ENCODE assay signal across 19 cellular contexts in the genomic region with DNA sequence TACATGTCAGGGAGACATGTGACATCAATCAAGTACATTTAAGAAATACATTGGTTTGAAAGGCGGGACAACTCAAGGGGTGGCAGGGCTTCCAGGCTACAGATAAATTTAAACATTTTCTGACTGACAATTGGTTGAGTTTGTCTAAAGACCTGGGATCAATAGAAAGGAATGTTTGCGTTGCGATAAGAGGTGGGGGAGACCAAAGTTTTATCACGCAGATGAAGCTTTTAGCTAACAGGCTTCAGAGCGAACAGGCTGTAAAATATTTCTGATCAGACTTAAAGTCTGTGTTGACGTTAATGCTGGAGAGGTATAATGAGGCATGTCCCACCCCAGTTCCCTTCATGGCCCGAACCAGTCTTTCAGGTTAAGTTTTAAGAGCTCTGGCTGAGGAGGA.
DNase-seq lines count a peak whose midpoint lies in the region; ATAC-seq, FAIRE-seq and TF ChIP-seq lines count a peak whose summit lies in the region.
"Had no signal": no experiment of that assay in that cellular context is flagged by ENCODE, and none has a peak within 500 bp of the region (broad histone marks: within the 10 kb centered on the region; RNA-seq: fewer than 3 reads in every experiment).

No MANE protein-coding gene starts in this region.

- intact Hi-C loops in HepG2 (cut with micrococcal nuclease; ENCODE audit: unreplicated experiment), result no loop called here
- intact Hi-C loops in right lobe of liver (cut with DNase I), result no loop called here
- intact Hi-C loops in K562 (cut with micrococcal nuclease), result no loop called here
- intact Hi-C loops in naive thymus-derived CD4-positive, alpha-beta T cell (cut with micrococcal nuclease), result no loop called here
- intact Hi-C loops in sciatic nerve (cut with DNase I), result no loop called here

- no peaks in the 10 kb centered on the region for H3K4me1 Mint-ChIP-seq in naive thymus-derived CD4-positive, alpha-beta T cell
- H3K4me1 Mint-ChIP-seq: CD4-positive, alpha-beta memory T cell had no signal

- no peak overlapping the region for H3K23ac ChIP-seq in mesenchymal stem cell (ENCODE audit: low read length in 2 of 2)
- H3K23ac ChIP-seq in neuronal stem cell (ENCODE audit: low read depth, low read length, poor library complexity), result no peak overlapping the region

- FAIRE-seq in HepG2 (lab: Jason Lieb, UNC), result peak; percentile 15
- FAIRE-seq in K562 (lab: Jason Lieb, UNC), result peak; percentile 82
- FAIRE-seq: G401.6, GM12892, GM18507, HTR-8/SVneo had no signal

- POLR2A ChIA-PET in HepG2 (lab: Yijun Ruan, JAX) (no interaction called here), K562 (lab: Yijun Ruan, JAX) (interaction anchor here (0.6 kb wide), 1 partner anchor 268 kb away, joined by 3 read pairs; no protein-coding TSS in a partner anchor)
- POLR2A ChIA-PET in naive thymus-derived CD4-positive, alpha-beta T cell (lab: Charles Lee), result no interaction called here

- no peak for TF ChIP-seq POLR2A in HepG2 (IDR thresholded peaks at IDR 0.05; ENCODE audit: insufficient read depth in 1 of 2, low read depth in 2 of 2, low read length in 2 of 2)
- TF ChIP-seq POLR2A in right lobe of liver (IDR thresholded peaks at IDR 0.05), result no peak
- TF ChIP-seq POLR2A in K562 (conservative IDR thresholded peaks at IDR 0.05), result no peak

- H3K36me3 Mint-ChIP-seq in naive thymus-derived CD4-positive, alpha-beta T cell, result no peaks in the 10 kb centered on the region
- H3K36me3 Mint-ChIP-seq: CD14-positive monocyte; CD4-positive, alpha-beta memory T cell had no signal

- H2AK5ac ChIP-seq in mesenchymal stem cell (ENCODE audit: low read length, severe bottlenecking) (peak overlapping the region; percentile 77), neuronal stem cell (ENCODE audit: low read depth, low read length) (no peak overlapping the region)

- TF ChIP-seq RAD21 in HepG2 (CRISPR knock-in tag; IDR thresholded peaks at IDR 0.05), result no peak
- TF ChIP-seq RAD21 in K562 (CRISPR knock-in tag; conservative IDR thresholded peaks at IDR 0.05 in 1 of 2, IDR thresholded peaks at IDR 0.05 in 1 of 2), result no peak

- no TSS peak for BruUV-seq in HepG2 (replicated peaks; lab: Mats Ljungman, UMichigan)
- no TSS peak for BruUV-seq in K562 (replicated peaks; lab: Mats Ljungman, UMichigan)

- H3K4me1 ChIP-seq in HepG2 (ENCODE audit: insufficient read depth, low read length) (peaks cover 11% of the 10 kb centered on the region), right lobe of liver (peaks cover 0 to 3% (median 0%) of the 10 kb centered on the region in 4 donors), K562 (replicated peaks in 1 of 2; ENCODE audit: control insufficient read depth in 2 of 2, insufficient read depth in 2 of 2, low read length in 2 of 2) (peaks cover 4 to 5% of the 10 kb centered on the region in 2 experiments; a peak in 2 of 5 replicates), mesenchymal stem cell (ENCODE audit: control insufficient read depth, insufficient read depth, low read depth, low read length) (no peaks in the 10 kb centered on the region), neuronal stem cell (ENCODE audit: control insufficient read depth in 2 of 2, insufficient read depth in 1 of 2, low read depth in 1 of 2, low read length in 2 of 2) (no peaks in the 10 kb centered on the region)
- H3K4me1 ChIP-seq in naive thymus-derived CD4-positive, alpha-beta T cell (ENCODE audit: control insufficient read depth in 2 of 2, insufficient read depth in 2 of 2, low read length in 2 of 2), result no peaks in the 10 kb centered on the region
- H3K4me1 ChIP-seq: BLaER1, HAP-1 had no signal

- no peak overlapping the region for H3K14ac ChIP-seq in mesenchymal stem cell (ENCODE audit: low read length in 2 of 2)
- H3K14ac ChIP-seq in neuronal stem cell (ENCODE audit: low read length), result no peak overlapping the region

- H2BK120ac ChIP-seq in mesenchymal stem cell (ENCODE audit: low read depth, low read length) (no peak overlapping the region), neuronal stem cell (ENCODE audit: low read depth, low read length) (no peak overlapping the region)

- H3K18ac ChIP-seq in mesenchymal stem cell (ENCODE audit: low read depth in 1 of 2, low read length in 2 of 2) (no peak overlapping the region), neuronal stem cell (ENCODE audit: low read length) (no peak overlapping the region)

- no peak overlapping the region for H3K9ac ChIP-seq in HepG2 (ENCODE audit: insufficient read depth, low read depth, low read length)
- H3K9ac ChIP-seq in K562 (ENCODE audit: insufficient read depth in 1 of 2, low read depth in 2 of 2, low read length in 2 of 2), result no peak overlapping the region
- no peak overlapping the region for H3K9ac ChIP-seq in mesenchymal stem cell (ENCODE audit: low read length)
- H3K9ac ChIP-seq in neuronal stem cell (ENCODE audit: low read depth, low read length, poor library complexity), result no peak overlapping the region
- H3K9ac ChIP-seq: BLaER1, GM23248 had no signal

- CTCF ChIA-PET in HepG2 (lab: Yijun Ruan, JAX; ENCODE audit: low intra/inter-chr PET ratio, low total read pairs), result no interaction called here
- CTCF ChIA-PET in K562 (lab: Yijun Ruan, JAX; ENCODE audit: low intra/inter-chr PET ratio), result no interaction called here
- CTCF ChIA-PET in naive thymus-derived CD4-positive, alpha-beta T cell (lab: Charles Lee), result interaction anchor here (0.5 kb wide), 1 partner anchor 385 kb away, joined by 4 read pairs; no protein-coding TSS in a partner anchor

- H3K27me3 ChIP-seq in HepG2 (ENCODE audit: control insufficient read depth in 1 of 2, insufficient read depth in 2 of 2, low read length in 2 of 2), result no peaks in the 10 kb centered on the region; a peak in 1 of 5 replicates
- H3K27me3 ChIP-seq in right lobe of liver, result no peaks in the 10 kb centered on the region
- H3K27me3 ChIP-seq in K562 (ENCODE audit: control insufficient read depth in 2 of 2, insufficient read depth in 2 of 2, low read length in 2 of 2), result no peaks in the 10 kb centered on the region
- H3K27me3 ChIP-seq in mesenchymal stem cell (ENCODE audit: control insufficient read depth in 1 of 2, insufficient read depth in 1 of 2, low read length in 2 of 2), result no peaks in the 10 kb centered on the region
- H3K27me3 ChIP-seq in neuronal stem cell (ENCODE audit: control insufficient read depth in 3 of 3, insufficient read depth in 3 of 3, low read depth in 1 of 3, low read length in 3 of 3), result peaks cover 0 to 2% (median 0%) of the 10 kb centered on the region in 3 experiments
- H3K27me3 ChIP-seq in naive thymus-derived CD4-positive, alpha-beta T cell (ENCODE audit: control insufficient read depth in 2 of 2, insufficient read depth in 2 of 2, low read length in 2 of 2), result no peaks in the 10 kb centered on the region
- H3K27me3 ChIP-seq: BLaER1 had no signal

- H2BK12ac ChIP-seq in mesenchymal stem cell (ENCODE audit: low read length in 2 of 2) (no peak overlapping the region), neuronal stem cell (ENCODE audit: low read length) (no peak overlapping the region)

- TF ChIP-seq CTCF in HepG2 (CRISPR knock-in tag; IDR thresholded peaks at IDR 0.05) (no peak), right lobe of liver (IDR thresholded peaks at IDR 0.05) (no peak), K562 (IDR thresholded peaks at IDR 0.05 in 2 of 3, conservative IDR thresholded peaks at IDR 0.05 in 1 of 3; ENCODE audit: insufficient read depth in 2 of 3, low read depth in 1 of 3, low read length in 3 of 3) (no peak)

- H2BK5ac ChIP-seq in mesenchymal stem cell (ENCODE audit: low read depth, low read length, poor library complexity, severe bottlenecking) (no peak overlapping the region), neuronal stem cell (ENCODE audit: low read length) (no peak overlapping the region)

- in situ Hi-C loops in HepG2 (cut with HindIII; ENCODE audit: extremely low pct_ligation_motif_present, low pct_unique_long_range_greater_than_20kb), result no loop called here
- in situ Hi-C loops in K562 (cut with MboI), result no loop called here

- peaks cover 0 to 20% (median 8%) of the 10 kb centered on the region in 5 donors for H3K27me3 Mint-ChIP-seq in naive thymus-derived CD4-positive, alpha-beta T cell

- no peak overlapping the region for H3K27ac Mint-ChIP-seq in naive thymus-derived CD4-positive, alpha-beta T cell
- H3K27ac Mint-ChIP-seq: CD4-positive, alpha-beta memory T cell had no signal

- no peak overlapping the region for H3K4me3 Mint-ChIP-seq in naive thymus-derived CD4-positive, alpha-beta T cell
- H3K4me3 Mint-ChIP-seq: CD14-positive monocyte; CD4-positive, alpha-beta memory T cell had no signal

- H3K9me3 ChIP-seq in HepG2 (ENCODE audit: low read length), result no peaks in the 10 kb centered on the region
- H3K9me3 ChIP-seq in right lobe of liver, result no peaks in the 10 kb centered on the region
- H3K9me3 ChIP-seq in K562 (replicated peaks; ENCODE audit: control insufficient read depth, insufficient read depth, low read depth, low read length), result no peaks in the 10 kb centered on the region
- H3K9me3 ChIP-seq in mesenchymal stem cell (ENCODE audit: control insufficient read depth, low read length), result no peaks in the 10 kb centered on the region
- no peaks in the 10 kb centered on the region for H3K9me3 ChIP-seq in neuronal stem cell (replicated peaks in 1 of 2; ENCODE audit: control insufficient read depth in 2 of 2, insufficient read depth in 1 of 2, low read depth in 1 of 2, low read length in 2 of 2)
- no peaks in the 10 kb centered on the region for H3K9me3 ChIP-seq in naive thymus-derived CD4-positive, alpha-beta T cell (ENCODE audit: control insufficient read depth in 2 of 3, low read length in 3 of 3)
- H3K9me3 ChIP-seq: BLaER1, HAP-1 had no signal

- ATAC-seq in HepG2 (peak; percentile 70), right lobe of liver (no peak), K562 (no peak), sciatic nerve (no peak)
- no peak for ATAC-seq in naive thymus-derived CD4-positive, alpha-beta T cell

- H3K9me3 Mint-ChIP-seq in naive thymus-derived CD4-positive, alpha-beta T cell, result peaks cover 0 to 3% (median 0%) of the 10 kb centered on the region in 11 donors

- no peaks in the 10 kb centered on the region for H3K9me1 ChIP-seq in K562 (ENCODE audit: control insufficient read depth, insufficient read depth, low read length)

- H4K91ac ChIP-seq in mesenchymal stem cell (ENCODE audit: low read length) (no peak overlapping the region), neuronal stem cell (ENCODE audit: low read depth, low read length, poor library complexity) (no peak overlapping the region)

- H3K36me3 ChIP-seq in HepG2 (replicated peaks in 1 of 2; ENCODE audit: control insufficient read depth in 1 of 2, insufficient read depth in 2 of 2, low read length in 2 of 2) (no peaks in the 10 kb centered on the region), right lobe of liver (no peaks in the 10 kb centered on the region), K562 (ENCODE audit: control insufficient read depth, insufficient read depth, low read length) (no peaks in the 10 kb centered on the region), mesenchymal stem cell (ENCODE audit: control insufficient read depth in 1 of 2, insufficient read depth in 2 of 2, low read depth in 1 of 2, low read length in 2 of 2) (no peaks in the 10 kb centered on the region), neuronal stem cell (replicated peaks in 1 of 2; ENCODE audit: control insufficient read depth in 2 of 2, insufficient read depth in 2 of 2, low read length in 2 of 2) (no peaks in the 10 kb centered on the region)
- H3K36me3 ChIP-seq in naive thymus-derived CD4-positive, alpha-beta T cell (ENCODE audit: control insufficient read depth in 2 of 3, insufficient read depth in 3 of 3, low read length in 3 of 3), result no peaks in the 10 kb centered on the region
- H3K36me3 ChIP-seq: BLaER1, HAP-1 had no signal

- no peaks in the 10 kb centered on the region for H3K79me1 ChIP-seq in mesenchymal stem cell (replicated peaks; ENCODE audit: low read length, poor library complexity, severe bottlenecking)
- H3K79me1 ChIP-seq in neuronal stem cell (ENCODE audit: low read depth, low read length), result no peaks in the 10 kb centered on the region

- no peak overlapping the region for H3K4me3 ChIP-seq in HepG2 (replicated peaks in 1 of 3; ENCODE audit: insufficient read depth in 1 of 3, low read depth in 2 of 3, low read length in 3 of 3)
- no peak overlapping the region for H3K4me3 ChIP-seq in right lobe of liver
- no peak overlapping the region for H3K4me3 ChIP-seq in K562
- H3K4me3 ChIP-seq in mesenchymal stem cell (ENCODE audit: insufficient read depth in 1 of 2, low read depth in 1 of 2, low read length in 2 of 2), result no peak overlapping the region
- no peak overlapping the region for H3K4me3 ChIP-seq in neuronal stem cell (ENCODE audit: low read length in 2 of 2)
- H3K4me3 ChIP-seq in naive thymus-derived CD4-positive, alpha-beta T cell (ENCODE audit: low read length), result no peak overlapping the region
- H3K4me3 ChIP-seq: BLaER1, GM23248, HAP-1 had no signal

- 2% methylated on average over 7 of the region's 7 CpGs for WGBS in HepG2 (ENCODE audit: low lambda C conversion rate)
- 38% methylated on average over 7 of the region's 7 CpGs for WGBS in right lobe of liver (ENCODE audit: insufficient coverage, low coverage, low lambda C conversion rate, missing lambda C conversion rate)
- 12% methylated on average over 7 of the region's 7 CpGs for WGBS in K562 (ENCODE audit: insufficient coverage, low coverage, missing lambda C conversion rate)
- 82% methylated on average over 7 of the region's 7 CpGs for WGBS in mesenchymal stem cell
- no CpG with 5 or more reads among the region's 7 CpGs for WGBS in neuronal stem cell (ENCODE audit: extremely low coverage in 2 of 2, insufficient read length in 2 of 2, insufficient replicate concordance in 1 of 2), 2 donors

- H3K79me2 ChIP-seq in HepG2 (ENCODE audit: insufficient read depth, low read length), result no peaks in the 10 kb centered on the region
- H3K79me2 ChIP-seq in K562 (ENCODE audit: control insufficient read depth, insufficient read depth, low read length), result no peaks in the 10 kb centered on the region

- H2BK15ac ChIP-seq in mesenchymal stem cell (ENCODE audit: low read depth, poor library complexity, severe bottlenecking) (no peak overlapping the region), neuronal stem cell (ENCODE audit: low read length) (no peak overlapping the region)

- H3K27ac ChIP-seq in HepG2 (ENCODE audit: extremely low read length, insufficient read depth, low read length) (no peak overlapping the region), right lobe of liver (no peak overlapping the region), K562 (ENCODE audit: extremely low read depth, low read depth, low read length) (no peak overlapping the region), mesenchymal stem cell (ENCODE audit: low read length, poor library complexity, severe bottlenecking) (no peak overlapping the region), neuronal stem cell (replicated peaks; ENCODE audit: low read length) (no peak overlapping the region)
- no peak overlapping the region for H3K27ac ChIP-seq in naive thymus-derived CD4-positive, alpha-beta T cell (ENCODE audit: low read depth, low read length)
- H3K27ac ChIP-seq: BLaER1, GM23248, HL-60 had no signal

- H3K4me2 ChIP-seq in HepG2 (ENCODE audit: low read depth, low read length) (no peak overlapping the region), K562 (ENCODE audit: insufficient read depth, low read length) (no peak overlapping the region; the same call in 1 of the 2 replicates), mesenchymal stem cell (ENCODE audit: low read length, poor library complexity, severe bottlenecking) (no peak overlapping the region), neuronal stem cell (ENCODE audit: insufficient read depth, low read length, poor library complexity, severe bottlenecking) (no peak overlapping the region)
- H3K4me2 ChIP-seq: BLaER1 had no signal

- TF ChIP-seq EP300 in HepG2 (IDR thresholded peaks at IDR 0.05; ENCODE audit: low read depth in 2 of 2, low read length in 2 of 2) (no peak), HepG2 (CRISPR knock-in tag; IDR thresholded peaks at IDR 0.05; ENCODE audit: borderline replicate concordance) (no peak), K562 (IDR thresholded peaks at IDR 0.05; ENCODE audit: low read length) (no peak)

- DNase-seq in HepG2 (ENCODE audit: low spot score), result peak; percentile 50
- no peak for DNase-seq in right lobe of liver
- DNase-seq in K562 (ENCODE audit: extremely low read depth in 1 of 4, low spot score in 3 of 4), result peak in 1 of 4 experiments; percentile 8
- DNase-seq in mesenchymal stem cell, result no peak
- no peak for DNase-seq in neuronal stem cell (ENCODE audit: low spot score)
- no peak for DNase-seq in naive thymus-derived CD4-positive, alpha-beta T cell
- DNase-seq in sciatic nerve (ENCODE audit: low spot score), result no peak
- DNase-seq in RKO (ENCODE audit: low spot score), result no peak
- DNase-seq: 8988T; CD4-positive, alpha-beta memory T cell; GM23248 had no signal

- no peak overlapping the region for H2AFZ ChIP-seq in HepG2 (ENCODE audit: low read length)
- peak overlapping the region; percentile 71 for H2AFZ ChIP-seq in K562 (ENCODE audit: low read depth, low read length)
- no peak overlapping the region for H2AFZ ChIP-seq in mesenchymal stem cell (ENCODE audit: low read depth, low read length)
- H2AFZ ChIP-seq in neuronal stem cell (ENCODE audit: low read length), result no peak overlapping the region
- H2AFZ ChIP-seq: GM23248 had no signal

- H4K20me1 ChIP-seq in HepG2 (ENCODE audit: insufficient read depth, low read length) (no peaks in the 10 kb centered on the region), K562 (replicated peaks; ENCODE audit: control insufficient read depth, insufficient read depth, low read length) (no peaks in the 10 kb centered on the region)
- H4K20me1 ChIP-seq: BLaER1 had no signal

- H3K4ac ChIP-seq in mesenchymal stem cell (ENCODE audit: low read depth in 1 of 2, low read length in 2 of 2), result no peak overlapping the region
- no peak overlapping the region for H3K4ac ChIP-seq in neuronal stem cell (ENCODE audit: low read length)

- H4K8ac ChIP-seq in mesenchymal stem cell (ENCODE audit: low read length) (no peak overlapping the region), neuronal stem cell (ENCODE audit: low read depth, low read length) (no peak overlapping the region)
